Comparison of ENCODE assay signal across 9 cellular contexts in the genomic region with DNA sequence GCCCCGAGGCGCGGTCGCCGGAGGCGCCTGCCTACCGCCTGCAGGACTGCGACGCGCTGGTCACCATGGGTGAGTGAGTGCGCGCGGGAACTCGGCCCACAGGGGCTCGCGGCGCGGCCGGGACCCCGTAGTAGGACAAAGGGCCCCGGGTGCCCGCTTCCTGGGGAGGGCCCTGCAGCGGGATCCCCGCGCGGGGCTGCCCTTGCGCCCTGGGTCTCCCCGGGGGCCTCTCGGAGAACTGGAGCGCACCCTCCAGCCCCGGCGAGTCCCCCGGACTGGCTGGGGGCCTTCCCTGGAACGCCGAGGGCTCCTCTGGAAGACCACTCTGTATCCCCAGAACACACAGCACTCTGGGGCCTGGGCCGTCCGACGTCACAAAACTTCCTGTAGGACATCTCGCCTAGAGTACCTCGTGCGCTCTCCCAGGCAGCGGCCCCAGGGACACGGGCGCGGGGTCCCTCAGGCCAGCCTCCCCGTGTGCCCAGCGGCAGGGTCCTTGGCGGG.
DNase-seq lines count a peak whose midpoint lies in the region; ATAC-seq and TF ChIP-seq lines count a peak whose summit lies in the region.
"Had no signal": no experiment of that assay in that cellular context is flagged by ENCODE, and none has a peak within 500 bp of the region (broad histone marks: within the 10 kb centered on the region; RNA-seq: fewer than 3 reads in every experiment).

No MANE protein-coding gene starts in this region.

- TF ChIP-seq CTCF in GM13976 (IDR thresholded peaks at IDR 0.05; ENCODE audit: borderline replicate concordance, control extremely low read depth, extremely low read depth, insufficient read depth, missing control alignments) (no peak), MCF 10A (IDR thresholded peaks at IDR 0.05; ENCODE audit: unreplicated experiment) (no peak), breast epithelium (IDR thresholded peaks at IDR 0.05) (no peak)

- no peaks in the 10 kb centered on the region for H3K9me3 ChIP-seq in naive thymus-derived CD4-positive, alpha-beta T cell (ENCODE audit: control insufficient read depth in 2 of 3, low read length in 3 of 3)
- H3K9me3 ChIP-seq in breast epithelium, result no peaks in the 10 kb centered on the region
- H3K9me3 ChIP-seq: right lobe of liver had no signal

- H3K36me3 Mint-ChIP-seq in activated naive CD8-positive, alpha-beta T cell treated with anti-CD3 and anti-CD28 coated beads, Interleukin-2, amount 10 ng/mL, durations not matched to agents 7 days and 5 days, result peaks cover 10% of the 10 kb centered on the region
- peaks cover 0 to 22% (median 0%) of the 10 kb centered on the region in 5 donors for H3K36me3 Mint-ChIP-seq in naive thymus-derived CD4-positive, alpha-beta T cell
- no peaks in the 10 kb centered on the region for H3K36me3 Mint-ChIP-seq in MCF 10A (ENCODE audit: insufficient read depth, unreplicated experiment)

- intact Hi-C loops in naive thymus-derived CD4-positive, alpha-beta T cell (cut with micrococcal nuclease), result loop anchor here (2.0 to 10.0 kb wide), 3 partner anchors 52 to 310 kb away; no protein-coding TSS in a partner anchor
- intact Hi-C loops in MCF 10A (cut with micrococcal nuclease), result no loop called here
- intact Hi-C loops in breast epithelium (cut with DNase I; ENCODE audit: low total_unique reads), result no loop called here

- in situ Hi-C loops in GM13976 (cut with MboI; ENCODE audit: low sequenced_read_pairs, unreplicated experiment), result no loop called here

- CTCF ChIA-PET in naive thymus-derived CD4-positive, alpha-beta T cell (lab: Charles Lee), result no interaction called here
- CTCF ChIA-PET in MCF 10A (lab: Yijun Ruan, JAX), result no interaction called here

- ATAC-seq in HG03066 (IDR thresholded peaks at IDR 0.05; ENCODE audit: low read depth, unreplicated experiment), result peak; percentile 16
- ATAC-seq in activated naive CD8-positive, alpha-beta T cell treated with anti-CD3 and anti-CD28 coated beads, Interleukin-2, amount 10 ng/mL, durations not matched to agents 7 days and 5 days (ENCODE audit: low read depth), result no peak
- ATAC-seq in naive thymus-derived CD4-positive, alpha-beta T cell, result no peak
- no peak for ATAC-seq in GM19463 (IDR thresholded peaks at IDR 0.05; ENCODE audit: unreplicated experiment)

- TF ChIP-seq POLR2A in breast epithelium (IDR thresholded peaks at IDR 0.05), result no peak

- H3K4me3 Mint-ChIP-seq in activated naive CD8-positive, alpha-beta T cell treated with anti-CD3 and anti-CD28 coated beads, Interleukin-2, amount 10 ng/mL, durations not matched to agents 7 days and 5 days, result peak overlapping the region; percentile 96
- H3K4me3 Mint-ChIP-seq in naive thymus-derived CD4-positive, alpha-beta T cell, result peak overlapping the region in 5 of 10 donors; percentile 95 to 99 (median 98)
- H3K4me3 Mint-ChIP-seq in MCF 10A (ENCODE audit: unreplicated experiment), result no peak overlapping the region

- H3K27ac ChIP-seq in naive thymus-derived CD4-positive, alpha-beta T cell (ENCODE audit: low read depth, low read length), result peak overlapping the region; percentile 60
- H3K27ac ChIP-seq in breast epithelium, result no peak overlapping the region
- H3K27ac ChIP-seq: right lobe of liver had no signal

- no peaks in the 10 kb centered on the region for H3K27me3 Mint-ChIP-seq in activated naive CD8-positive, alpha-beta T cell treated with anti-CD3 and anti-CD28 coated beads, Interleukin-2, amount 10 ng/mL, durations not matched to agents 7 days and 5 days
- no peaks in the 10 kb centered on the region for H3K27me3 Mint-ChIP-seq in naive thymus-derived CD4-positive, alpha-beta T cell
- no peaks in the 10 kb centered on the region for H3K27me3 Mint-ChIP-seq in MCF 10A (ENCODE audit: insufficient read depth, unreplicated experiment)

- H3K36me3 ChIP-seq in naive thymus-derived CD4-positive, alpha-beta T cell (ENCODE audit: control insufficient read depth in 2 of 3, insufficient read depth in 3 of 3, low read length in 3 of 3), result no peaks in the 10 kb centered on the region
- H3K36me3 ChIP-seq in breast epithelium, result no peaks in the 10 kb centered on the region
- H3K36me3 ChIP-seq: right lobe of liver had no signal

- BruUV-seq in MCF 10A (replicated peaks; lab: Mats Ljungman, UMichigan), result no TSS peak

- peak overlapping the region; percentile 90 for H3K27ac Mint-ChIP-seq in activated naive CD8-positive, alpha-beta T cell treated with anti-CD3 and anti-CD28 coated beads, Interleukin-2, amount 10 ng/mL, durations not matched to agents 7 days and 5 days
- H3K27ac Mint-ChIP-seq in naive thymus-derived CD4-positive, alpha-beta T cell, result peak overlapping the region in 5 of 9 donors; percentile 86 to 96 (median 95)
- no peak overlapping the region for H3K27ac Mint-ChIP-seq in MCF 10A (ENCODE audit: low read depth, unreplicated experiment)

- peaks cover 14 to 16% of the 10 kb centered on the region in 2 donors for H3K4me1 ChIP-seq in naive thymus-derived CD4-positive, alpha-beta T cell (ENCODE audit: control insufficient read depth in 2 of 2, insufficient read depth in 2 of 2, low read length in 2 of 2)
- no peaks in the 10 kb centered on the region for H3K4me1 ChIP-seq in breast epithelium
- H3K4me1 ChIP-seq: right lobe of liver had no signal

- no peaks in the 10 kb centered on the region for H3K9me3 Mint-ChIP-seq in activated naive CD8-positive, alpha-beta T cell treated with anti-CD3 and anti-CD28 coated beads, Interleukin-2, amount 10 ng/mL, durations not matched to agents 7 days and 5 days
- H3K9me3 Mint-ChIP-seq in naive thymus-derived CD4-positive, alpha-beta T cell, result no peaks in the 10 kb centered on the region
- no peaks in the 10 kb centered on the region for H3K9me3 Mint-ChIP-seq in MCF 10A (ENCODE audit: unreplicated experiment)

- H3K27me3 ChIP-seq in naive thymus-derived CD4-positive, alpha-beta T cell (ENCODE audit: control insufficient read depth in 2 of 2, insufficient read depth in 2 of 2, low read length in 2 of 2), result no peaks in the 10 kb centered on the region
- no peaks in the 10 kb centered on the region for H3K27me3 ChIP-seq in breast epithelium
- H3K27me3 ChIP-seq: right lobe of liver had no signal

- POLR2A ChIA-PET in activated naive CD8-positive, alpha-beta T cell treated with anti-CD3 and anti-CD28 coated beads, Interleukin-2, amount 10 ng/mL, durations not matched to agents 7 days and 5 days (lab: Charles Lee), result interaction anchor here (1.5 kb wide), 1 partner anchor 35 kb away, joined by 6 read pairs; no protein-coding TSS in a partner anchor
- POLR2A ChIA-PET in naive thymus-derived CD4-positive, alpha-beta T cell (lab: Charles Lee), result interaction anchor here (1.2 to 1.4 kb wide), 3 partner anchors 9 to 52 kb away, joined by 3 to 9 read pairs (median 5); no protein-coding TSS in a partner anchor
- POLR2A ChIA-PET in MCF 10A (lab: Yijun Ruan, JAX), result no interaction called here

- DNase-seq in GM13976 (ENCODE audit: low spot score) (peak; percentile 10), SK-N-DZ (ENCODE audit: low spot score) (no peak), MCF 10A (ENCODE audit: unreplicated experiment) (no peak), breast epithelium (ENCODE audit: low spot score in 2 of 2) (no peak)
- DNase-seq in activated naive CD8-positive, alpha-beta T cell treated with anti-CD3 and anti-CD28 coated beads, Interleukin-2, amount 10 ng/mL, durations not matched to agents 7 days and 5 days, result peak; percentile 54
- peak in 1 of 9 donors; percentile 28 for DNase-seq in naive thymus-derived CD4-positive, alpha-beta T cell

- peaks cover 23% of the 10 kb centered on the region for H3K4me1 Mint-ChIP-seq in activated naive CD8-positive, alpha-beta T cell treated with anti-CD3 and anti-CD28 coated beads, Interleukin-2, amount 10 ng/mL, durations not matched to agents 7 days and 5 days
- H3K4me1 Mint-ChIP-seq in naive thymus-derived CD4-positive, alpha-beta T cell, result peaks cover 0 to 38% (median 24%) of the 10 kb centered on the region in 7 donors
- no peaks in the 10 kb centered on the region for H3K4me1 Mint-ChIP-seq in MCF 10A (ENCODE audit: insufficient read depth, unreplicated experiment)

- H3K4me3 ChIP-seq in naive thymus-derived CD4-positive, alpha-beta T cell (ENCODE audit: low read length), result peak overlapping the region; percentile 63
- peak overlapping the region in 1 of 3 donors; percentile 74 for H3K4me3 ChIP-seq in breast epithelium
- H3K4me3 ChIP-seq: right lobe of liver had no signal

Comparison
In these comparisons a context has a peak if more than half of its experiments do, and no peak if none do; other contexts are left out.
1. DNase-seq: peak in GM13976 (single experiment) and activated naive CD8-positive, alpha-beta T cell treated with anti-CD3 and anti-CD28 coated beads, Interleukin-2, amount 10 ng/mL, durations not matched to agents 7 days and 5 days (single experiment); none in SK-N-DZ (single experiment), MCF 10A (single experiment) and breast epithelium (0 of 2).
2. intact Hi-C loops: an anchor here in naive thymus-derived CD4-positive, alpha-beta T cell (2.0 to 10.0 kb wide); none called in MCF 10A and breast epithelium.